ENCODE assay signal across 23 cellular contexts in genomic region chr9:135081731-135082130, GRCh38. TPM values are rescaled to one million over a fixed set of nuclear protein-coding genes. Genes with fewer than 3 reads are reported as not detected.
DNase-seq lines count a peak whose midpoint lies in the region; TF ChIP-seq lines count a peak whose summit lies in the region.
"Had no signal": no experiment of that assay in that cellular context is flagged by ENCODE, and none has a peak within 500 bp of the region (broad histone marks: within the 10 kb centered on the region; RNA-seq: fewer than 3 reads in every experiment).

No MANE protein-coding gene starts in this region.

- peak overlapping the region; percentile 18 for H3K27ac Mint-ChIP-seq in glutamatergic neuron (ENCODE audit: unreplicated experiment)
- H3K27ac Mint-ChIP-seq: CD8-positive, alpha-beta T cell; GM23338; H9 had no signal

- peaks cover 12% of the 10 kb centered on the region for H3K9me3 Mint-ChIP-seq in glutamatergic neuron (ENCODE audit: unreplicated experiment)
- H3K9me3 Mint-ChIP-seq: CD8-positive, alpha-beta T cell; GM23338; H9 had no signal

- no peak overlapping the region for H3K4me3 ChIP-seq in Peyer's patch
- H3K4me3 ChIP-seq in sigmoid colon = no peak overlapping the region
- H3K4me3 ChIP-seq: GM23338 had no signal

- H3K4me1 ChIP-seq in Peyer's patch = peaks cover 0 to 10% (median 0%) of the 10 kb centered on the region in 4 donors
- H3K4me1 ChIP-seq in sigmoid colon = peaks cover 0 to 11% (median 10%) of the 10 kb centered on the region in 4 donors
- H3K4me1 ChIP-seq: Caco-2 had no signal

- TF ChIP-seq EP300 in sigmoid colon (IDR thresholded peaks at IDR 0.05) = no peak

- TF ChIP-seq POLR2A in Peyer's patch (IDR thresholded peaks at IDR 0.05) = no peak
- no peak for TF ChIP-seq POLR2A in sigmoid colon (IDR thresholded peaks at IDR 0.05)

- H3K27ac ChIP-seq in Peyer's patch (no peak overlapping the region), sigmoid colon (no peak overlapping the region)
- H3K27ac ChIP-seq: RWPE1 had no signal

- peak overlapping the region; percentile 34 for H3K4me3 Mint-ChIP-seq in glutamatergic neuron (ENCODE audit: unreplicated experiment)
- H3K4me3 Mint-ChIP-seq: CD8-positive, alpha-beta T cell; GM23338; H9 had no signal

- H3K27me3 ChIP-seq in Peyer's patch (no peaks in the 10 kb centered on the region), sigmoid colon (peaks cover 2 to 11% (median 6%) of the 10 kb centered on the region in 3 donors)

- no peaks in the 10 kb centered on the region for H3K36me3 ChIP-seq in Peyer's patch
- H3K36me3 ChIP-seq in sigmoid colon = no peaks in the 10 kb centered on the region

- H3K36me3 Mint-ChIP-seq in glutamatergic neuron (ENCODE audit: unreplicated experiment) = peaks cover 9% of the 10 kb centered on the region
- H3K36me3 Mint-ChIP-seq: CD8-positive, alpha-beta T cell had no signal

- H3K9me3 ChIP-seq in Peyer's patch (no peaks in the 10 kb centered on the region), sigmoid colon (no peaks in the 10 kb centered on the region)
- H3K9me3 ChIP-seq: Caco-2 had no signal

- H3K27me3 Mint-ChIP-seq in glutamatergic neuron (ENCODE audit: unreplicated experiment) = peaks cover 14% of the 10 kb centered on the region

- H3K4me1 Mint-ChIP-seq in glutamatergic neuron (ENCODE audit: low read depth, unreplicated experiment) = peaks cover 58% of the 10 kb centered on the region

- intact Hi-C loops in sigmoid colon (cut with DNase I) = no loop called here

- WGBS in sigmoid colon, 2 donors = 87 to 90% methylated on average over 16 of the region's 16 CpGs

- DNase-seq in Peyer's patch (peak in 2 of 3 donors; percentile 22 to 26), glutamatergic neuron (peak; percentile 10), mesenteric fat pad (ENCODE audit: low spot score) (peak; percentile 86), sigmoid colon (peak; percentile 44), NCI-H1417 treated with DMSO at 0.1 percent for 48 hours (lab: John Stamatoyannopoulos, UW) (no peak), NCI-H1417 (lab: John Stamatoyannopoulos, UW) (no peak), NCI-H2171 (lab: John Stamatoyannopoulos, UW) (no peak)
- DNase-seq: C1 segment of cervical spinal cord; Caco-2; CD8-positive, alpha-beta T cell; DMS79 treated with DMSO at 0.1 percent for 48 hours; GF-D8; Karpas-422; NCI-H1092; NCI-H1436 treated with DMSO at 0.1 percent for 48 hours; NCI-H187 treated with DMSO at 0.1 percent for 48 hours; NCI-H446 treated with DMSO at 0.1 percent for 48 hours; NCI-H526 treated with DMSO at 0.1 percent for 48 hours; SHP77 treated with DMSO at 0.1 percent for 48 hours had no signal

- TF ChIP-seq CTCF in Peyer's patch (IDR thresholded peaks at IDR 0.05) = no peak
- TF ChIP-seq CTCF in glutamatergic neuron (IDR thresholded peaks at IDR 0.05; ENCODE audit: partially characterized antibody, unreplicated experiment) = no peak
- TF ChIP-seq CTCF in sigmoid colon (IDR thresholded peaks at IDR 0.05) = no peak

RNA-seq across cellular contexts. Expression of gene OLFM1, which starts 5.7 kb away (rescaled TPM):
- 1 to 10 TPM; 2.5 to 5.8 (median 4.9) TPM for total RNA-seq in Peyer's patch
- total RNA-seq in glutamatergic neuron (ENCODE audit: unreplicated experiment) = 387 TPM
- 22.6 TPM for total RNA-seq in mesenteric fat pad
- total RNA-seq in sigmoid colon = 10 to 100 TPM; 13.3 to 19.3 (median 17.2) TPM
- polyA plus RNA-seq in sigmoid colon = 10 to 100 TPM in 1 of 3 donors, 1 to 10 TPM in 2; 1.2 to 13.6 (median 4.2) TPM
- total RNA-seq: Caco-2; CD8-positive, alpha-beta T cell; HT-29 had no signal

Comparison
In these comparisons a context has a peak if more than half of its experiments do, and no peak if none do; other contexts are left out.
1. DNase-seq: peak in Peyer's patch (2 of 3), glutamatergic neuron (single experiment), mesenteric fat pad (single experiment) and sigmoid colon (single experiment); none in NCI-H1417 treated with DMSO at 0.1 percent for 48 hours (single experiment), NCI-H1417 (0 of 3) and NCI-H2171 (single experiment).
2. RNA of gene OLFM1, which starts 5.7 kb away (total RNA-seq): 387 TPM in glutamatergic neuron (single experiment); 22.6 TPM in mesenteric fat pad (single experiment), 13.3 to 19.3 TPM in sigmoid colon and 2.5 to 5.8 TPM in Peyer's patch; every median in the first group is over 10 times any median in the second.